26 cellular contexts compared by ENCODE assay signal in the genomic region with DNA sequence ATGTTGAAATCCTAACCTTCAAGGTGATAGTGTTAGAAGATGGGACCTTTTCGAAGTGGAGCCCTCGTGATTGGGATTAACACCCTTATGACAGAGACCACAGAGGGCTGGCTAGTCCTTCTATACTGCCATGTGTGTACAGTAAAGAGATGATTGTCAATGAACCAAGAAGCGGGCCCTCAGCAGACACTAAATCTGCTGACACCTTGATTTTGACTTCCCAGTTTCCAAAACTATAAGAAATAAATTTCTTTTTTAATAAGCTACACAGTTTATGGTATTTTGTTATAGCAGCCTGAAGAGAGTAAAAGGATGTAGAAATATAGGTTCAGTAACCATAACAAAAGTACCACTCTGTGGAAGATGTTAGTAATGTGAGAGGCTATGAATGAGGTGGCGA.
DNase-seq lines count a peak whose midpoint lies in the region; ATAC-seq, FAIRE-seq and TF ChIP-seq lines count a peak whose summit lies in the region.
"Had no signal": no experiment of that assay in that cellular context is flagged by ENCODE, and none has a peak within 500 bp of the region (broad histone marks: within the 10 kb centered on the region; RNA-seq: fewer than 3 reads in every experiment).

No MANE protein-coding gene starts in this region.

- H4K20me1 ChIP-seq in HepG2 (ENCODE audit: insufficient read depth, low read length): no peaks in the 10 kb centered on the region
- no peaks in the 10 kb centered on the region for H4K20me1 ChIP-seq in PC-9 (ENCODE audit: insufficient read depth)
- H4K20me1 ChIP-seq: BLaER1 had no signal

- in situ Hi-C loops in HepG2 (cut with HindIII; ENCODE audit: extremely low pct_ligation_motif_present, low pct_unique_long_range_greater_than_20kb): no loop called here

- no peaks in the 10 kb centered on the region for H3K9me3 ChIP-seq in HepG2 (ENCODE audit: low read length)
- no peaks in the 10 kb centered on the region for H3K9me3 ChIP-seq in right lobe of liver
- no peaks in the 10 kb centered on the region for H3K9me3 ChIP-seq in PC-9 (ENCODE audit: insufficient read depth, low read depth)
- H3K9me3 ChIP-seq: BE2C, BLaER1 had no signal

- H2BK5ac ChIP-seq in mesendoderm (ENCODE audit: low read length): no peak overlapping the region

- H3K4me3 ChIP-seq in HepG2 (replicated peaks in 1 of 3; ENCODE audit: insufficient read depth in 1 of 3, low read depth in 2 of 3, low read length in 3 of 3) (no peak overlapping the region), right lobe of liver (no peak overlapping the region), PC-9 (no peak overlapping the region), mesendoderm (ENCODE audit: low read length) (no peak overlapping the region)
- H3K4me3 ChIP-seq: BLaER1, GM12878 had no signal

- DNase-seq in HepG2 (ENCODE audit: low spot score) (no peak), right lobe of liver (no peak), PC-9 (no peak), retina (no peak), mesendoderm (no peak)
- DNase-seq in stimulated activated effector memory CD8-positive, alpha-beta T cell treated with anti-CD3 and anti-CD28 coated beads, Interleukin-12 subunit alpha, Interleukin-12 subunit beta, amount 100 ng/mL, for 72 hours (ENCODE audit: low spot score in 2 of 2): no peak
- DNase-seq: ACHN; BE2C; C1 segment of cervical spinal cord; CD4-positive, alpha-beta memory T cell; CD4-positive, CD25-positive, alpha-beta regulatory T cell; CD8-positive, alpha-beta memory T cell; COR-L47; DMS 273 treated with DMSO at 0.1 percent for 48 hours; DMS153; DMS53; DMS79; DND-41; EL; GDM1 had no signal

- H3F3A ChIP-seq in PC-9 (ENCODE audit: insufficient read depth, low read depth): no peaks in the 10 kb centered on the region

- no peak for TF ChIP-seq RAD21 in HepG2 (CRISPR knock-in tag; IDR thresholded peaks at IDR 0.05)

- no peak overlapping the region for H4K8ac ChIP-seq in mesendoderm (ENCODE audit: low read depth, low read length)

- H3K9ac ChIP-seq in HepG2 (ENCODE audit: insufficient read depth, low read depth, low read length): no peak overlapping the region
- no peak overlapping the region for H3K9ac ChIP-seq in mesendoderm (ENCODE audit: low read length)
- H3K9ac ChIP-seq: BLaER1 had no signal

- POLR2A ChIA-PET in HepG2 (lab: Yijun Ruan, JAX) (no interaction called here), PC-9 (lab: Charles Lee; ENCODE audit: unreplicated experiment) (no interaction called here)

- H3K4me1 Mint-ChIP-seq in stimulated activated effector memory CD8-positive, alpha-beta T cell treated with anti-CD3 and anti-CD28 coated beads, Interleukin-12 subunit alpha, Interleukin-12 subunit beta, amount 100 ng/mL, for 72 hours: no peaks in the 10 kb centered on the region
- H3K4me1 Mint-ChIP-seq: CD14-positive monocyte; CD4-positive, alpha-beta memory T cell; CD4-positive, CD25-positive, alpha-beta regulatory T cell; CD8-positive, alpha-beta memory T cell had no signal

- H3K79me2 ChIP-seq in HepG2 (ENCODE audit: insufficient read depth, low read length): no peaks in the 10 kb centered on the region
- H3K79me2 ChIP-seq in PC-9 (ENCODE audit: low read depth): no peaks in the 10 kb centered on the region
- H3K79me2 ChIP-seq in mesendoderm (ENCODE audit: control insufficient read depth, insufficient read depth, low read length): no peaks in the 10 kb centered on the region

- TF ChIP-seq POLR2A in HepG2 (IDR thresholded peaks at IDR 0.05; ENCODE audit: insufficient read depth in 1 of 2, low read depth in 2 of 2, low read length in 2 of 2) (no peak), right lobe of liver (IDR thresholded peaks at IDR 0.05) (no peak)

- TF ChIP-seq EP300 in HepG2 (IDR thresholded peaks at IDR 0.05; ENCODE audit: low read depth in 2 of 2, low read length in 2 of 2) (no peak), HepG2 (CRISPR knock-in tag; IDR thresholded peaks at IDR 0.05; ENCODE audit: borderline replicate concordance) (no peak)

- CTCF ChIA-PET in HepG2 (lab: Yijun Ruan, JAX; ENCODE audit: low intra/inter-chr PET ratio, low total read pairs): no interaction called here
- CTCF ChIA-PET in PC-9 (lab: Charles Lee): no interaction called here

- no peak for TF ChIP-seq CTCF in HepG2 (CRISPR knock-in tag; IDR thresholded peaks at IDR 0.05)
- no peak for TF ChIP-seq CTCF in right lobe of liver (IDR thresholded peaks at IDR 0.05)
- TF ChIP-seq CTCF in PC-9 (conservative IDR thresholded peaks at IDR 0.05): no peak

- intact Hi-C loops in HepG2 (cut with micrococcal nuclease; ENCODE audit: unreplicated experiment) (no loop called here), right lobe of liver (cut with DNase I) (no loop called here), PC-9 (cut with micrococcal nuclease; ENCODE audit: unreplicated experiment) (no loop called here)

- H3K4me3 Mint-ChIP-seq in stimulated activated effector memory CD8-positive, alpha-beta T cell treated with anti-CD3 and anti-CD28 coated beads, Interleukin-12 subunit alpha, Interleukin-12 subunit beta, amount 100 ng/mL, for 72 hours: no peak overlapping the region
- H3K4me3 Mint-ChIP-seq: CD14-positive monocyte; CD8-positive, alpha-beta memory T cell had no signal

- H3K56ac ChIP-seq in mesendoderm (ENCODE audit: low read length): no peak overlapping the region

- no peak overlapping the region for H4K5ac ChIP-seq in mesendoderm (ENCODE audit: low read length)

- no peak overlapping the region for H3K27ac Mint-ChIP-seq in stimulated activated effector memory CD8-positive, alpha-beta T cell treated with anti-CD3 and anti-CD28 coated beads, Interleukin-12 subunit alpha, Interleukin-12 subunit beta, amount 100 ng/mL, for 72 hours
- H3K27ac Mint-ChIP-seq: CD14-positive monocyte; CD4-positive, alpha-beta memory T cell; CD4-positive, CD25-positive, alpha-beta regulatory T cell had no signal

- H3K4ac ChIP-seq in mesendoderm (ENCODE audit: low read depth, low read length): no peak overlapping the region

- no peak overlapping the region for H2AK5ac ChIP-seq in mesendoderm (ENCODE audit: low read length)

- H3K27ac ChIP-seq in HepG2 (ENCODE audit: extremely low read length, insufficient read depth, low read length) (no peak overlapping the region), right lobe of liver (no peak overlapping the region), PC-9 (no peak overlapping the region), mesendoderm (ENCODE audit: low read depth, low read length) (no peak overlapping the region)
- H3K27ac ChIP-seq: 22Rv1, BLaER1 had no signal

- BruUV-seq in HepG2 (replicated peaks; lab: Mats Ljungman, UMichigan): no TSS peak
- no TSS peak for BruUV-seq in PC-9 (replicated peaks; lab: Mats Ljungman, UMichigan)

- no peak overlapping the region for H2BK120ac ChIP-seq in mesendoderm (ENCODE audit: low read depth, low read length)

- H3K23ac ChIP-seq in mesendoderm (ENCODE audit: low read length): no peak overlapping the region

- no peak overlapping the region for H2AFZ ChIP-seq in HepG2 (ENCODE audit: low read length)
- H2AFZ ChIP-seq in PC-9: peak overlapping the region; percentile 66

- H3K36me3 ChIP-seq in HepG2 (replicated peaks in 1 of 2; ENCODE audit: control insufficient read depth in 1 of 2, insufficient read depth in 2 of 2, low read length in 2 of 2) (no peaks in the 10 kb centered on the region), right lobe of liver (no peaks in the 10 kb centered on the region), PC-9 (ENCODE audit: low read depth) (no peaks in the 10 kb centered on the region), mesendoderm (ENCODE audit: control insufficient read depth, insufficient read depth, low read length) (no peaks in the 10 kb centered on the region)
- H3K36me3 ChIP-seq: BE2C, BLaER1 had no signal

- no peak for FAIRE-seq in HepG2 (lab: Jason Lieb, UNC)
- FAIRE-seq: GM12878, GM12892, GM18507 had no signal

- H3K27me3 ChIP-seq in HepG2 (ENCODE audit: control insufficient read depth in 1 of 2, insufficient read depth in 2 of 2, low read length in 2 of 2) (no peaks in the 10 kb centered on the region), right lobe of liver (no peaks in the 10 kb centered on the region), PC-9 (ENCODE audit: insufficient read depth, low read depth) (no peaks in the 10 kb centered on the region), mesendoderm (ENCODE audit: insufficient read depth, low read length, poor library complexity) (no peaks in the 10 kb centered on the region)
- H3K27me3 ChIP-seq: BE2C, BLaER1 had no signal

- peaks cover 7% of the 10 kb centered on the region for H3K9me3 Mint-ChIP-seq in stimulated activated effector memory CD8-positive, alpha-beta T cell treated with anti-CD3 and anti-CD28 coated beads, Interleukin-12 subunit alpha, Interleukin-12 subunit beta, amount 100 ng/mL, for 72 hours

- H3K79me1 ChIP-seq in mesendoderm (ENCODE audit: low read length): no peaks in the 10 kb centered on the region

- H3K9me2 ChIP-seq in PC-9 (ENCODE audit: insufficient read depth): no peaks in the 10 kb centered on the region

- H3K4me2 ChIP-seq in HepG2 (ENCODE audit: low read depth, low read length): no peak overlapping the region
- H3K4me2 ChIP-seq in PC-9: no peak overlapping the region
- H3K4me2 ChIP-seq in mesendoderm (ENCODE audit: low read length): no peak overlapping the region
- H3K4me2 ChIP-seq: BLaER1 had no signal

- H3K36me3 Mint-ChIP-seq in stimulated activated effector memory CD8-positive, alpha-beta T cell treated with anti-CD3 and anti-CD28 coated beads, Interleukin-12 subunit alpha, Interleukin-12 subunit beta, amount 100 ng/mL, for 72 hours: no peaks in the 10 kb centered on the region
- H3K36me3 Mint-ChIP-seq: CD14-positive monocyte; CD4-positive, alpha-beta memory T cell; CD4-positive, CD25-positive, alpha-beta regulatory T cell; CD8-positive, alpha-beta memory T cell had no signal

- no peak overlapping the region for H2BK15ac ChIP-seq in mesendoderm (replicated peaks; ENCODE audit: low read depth)

- no peak overlapping the region for H3K18ac ChIP-seq in mesendoderm (ENCODE audit: low read length)

- ATAC-seq in HepG2 (no peak), right lobe of liver (no peak)
- ATAC-seq in stimulated activated effector memory CD8-positive, alpha-beta T cell treated with anti-CD3 and anti-CD28 coated beads, Interleukin-12 subunit alpha, Interleukin-12 subunit beta, amount 100 ng/mL, for 72 hours: peak; percentile 21
- ATAC-seq: GM12878 had no signal

- no peaks in the 10 kb centered on the region for H3K4me1 ChIP-seq in HepG2 (ENCODE audit: insufficient read depth, low read length)
- no peaks in the 10 kb centered on the region for H3K4me1 ChIP-seq in right lobe of liver
- no peaks in the 10 kb centered on the region for H3K4me1 ChIP-seq in PC-9 (replicated peaks; ENCODE audit: insufficient read depth)
- H3K4me1 ChIP-seq in mesendoderm (ENCODE audit: control insufficient read depth, low read depth, low read length): no peaks in the 10 kb centered on the region
- H3K4me1 ChIP-seq: BE2C, BLaER1 had no signal

- 21% methylated on average over 4 of the region's 4 CpGs for WGBS in HepG2 (ENCODE audit: low lambda C conversion rate)
- 49% methylated on average over 4 of the region's 4 CpGs for WGBS in right lobe of liver (ENCODE audit: insufficient coverage, low coverage, low lambda C conversion rate, missing lambda C conversion rate)
- WGBS in mesendoderm (ENCODE audit: extremely low coverage, insufficient coverage, low lambda C conversion rate): 100% methylated on average over 1 of the region's 4 CpGs

TF ChIP-seq in HepG2, 621 proteins besides CTCF, POLR2A, EP300 and RAD21 (continues in another document):
- no peak for TF ChIP-seq FOXA1 (IDR thresholded peaks at IDR 0.05)
- TF ChIP-seq FOXA1 (CRISPR knock-in tag; IDR thresholded peaks at IDR 0.05): no peak
- TF ChIP-seq SPEN (CRISPR knock-in tag; IDR thresholded peaks at IDR 0.05; ENCODE audit: low read depth): no peak
